ENCODE assay signal across 16 cellular contexts in the genomic region with DNA sequence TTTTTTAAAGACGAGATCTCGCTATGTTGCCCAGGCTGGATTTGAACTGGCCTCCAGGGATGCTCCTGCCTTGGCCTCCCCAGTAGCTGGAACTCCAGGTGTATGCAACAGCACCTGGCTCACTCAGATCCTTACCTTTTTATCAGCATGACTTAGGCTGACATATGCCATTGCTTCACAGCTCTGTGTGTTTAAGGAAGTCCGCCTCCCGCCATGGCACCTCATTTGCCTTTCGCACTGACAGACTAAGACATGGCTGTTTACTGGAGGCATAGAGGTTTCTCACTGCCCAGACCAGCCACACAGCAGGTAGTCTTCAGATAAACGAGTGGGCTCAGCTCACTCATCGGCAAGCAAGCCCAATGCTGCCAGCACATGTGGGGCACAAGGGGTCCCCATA.
"Had no signal": no experiment of that assay in that cellular context is flagged by ENCODE, and none has a peak within 500 bp of the region (broad histone marks: within the 10 kb centered on the region; RNA-seq: fewer than 3 reads in every experiment).

No MANE protein-coding gene starts in this region.

- FAIRE-seq: kidney had no signal

- H3K4me3 ChIP-seq: gastroesophageal sphincter, left ventricle myocardium inferior, spleen, upper lobe of right lung had no signal

- DNase-seq: activated B cell treated with CpG ODN at 0.5 μM for 24 hours; activated CD4-positive, alpha-beta T cell treated with anti-CD3 and anti-CD28 coated beads for 48 hours; activated CD8-positive, alpha-beta memory T cell treated with anti-CD3 and anti-CD28 coated beads, Interleukin-2, amount 50 U/mL, for 48 hours; activated CD8-positive, alpha-beta T cell treated with anti-CD3 and anti-CD28 coated beads for 36 hours; activated gamma-delta T cell treated with Interleukin-2 at 50 U/mL for 16 hours; activated T-cell treated with anti-CD3 and anti-CD28 coated beads, Interleukin-2, amount 50 U/mL, for 72 hours; cerebellar nuclear complex; effector memory CD4-positive, alpha-beta T cell; kidney; left ventricle myocardium inferior; mesendoderm; nucleus accumbens; spleen; stimulated activated naive CD8-positive, alpha-beta T cell treated with anti-CD3 and anti-CD28 coated beads, Interleukin-15, amount 100 ng/mL, for 72 hours; upper lobe of right lung had no signal

- H3K9me3 ChIP-seq: gastroesophageal sphincter, left ventricle myocardium inferior, spleen, upper lobe of right lung had no signal

- ATAC-seq: activated T-cell treated with anti-CD3 and anti-CD28 coated beads, Interleukin-2, amount 50 U/mL, for 72 hours; gastroesophageal sphincter; stimulated activated naive CD8-positive, alpha-beta T cell treated with anti-CD3 and anti-CD28 coated beads, Interleukin-15, amount 100 ng/mL, for 72 hours; upper lobe of right lung had no signal

- H3K4me1 ChIP-seq: gastroesophageal sphincter, spleen, upper lobe of right lung had no signal

- H3K27ac ChIP-seq: gastroesophageal sphincter, left ventricle myocardium inferior, spleen, upper lobe of right lung had no signal

- H3K27me3 ChIP-seq: gastroesophageal sphincter, spleen, upper lobe of right lung had no signal
